In genomic region chr14:94008234-94008633, GRCh38 we compare ENCODE assay signal across 19 cellular contexts. TPM values are rescaled to one million over a fixed set of nuclear protein-coding genes. Genes with fewer than 3 reads are reported as not detected.
DNase-seq lines count a peak whose midpoint lies in the region; ATAC-seq, FAIRE-seq and TF ChIP-seq lines count a peak whose summit lies in the region.
"Had no signal": no experiment of that assay in that cellular context is flagged by ENCODE, and none has a peak within 500 bp of the region (broad histone marks: within the 10 kb centered on the region; RNA-seq: fewer than 3 reads in every experiment).

No MANE protein-coding gene starts in this region.

- H3K4me2 ChIP-seq in HepG2 (ENCODE audit: low read depth, low read length): no peak overlapping the region
- H3K4me2 ChIP-seq in K562 (ENCODE audit: insufficient read depth, low read length): no peak overlapping the region

- CTCF ChIA-PET in activated CD4-positive, alpha-beta T cell treated with anti-CD3 and anti-CD28 coated beads, Interleukin-2, amount 10 ng/mL, durations not matched to agents 7 days and 5 days (lab: Charles Lee): interaction anchor here (1.0 to 1.4 kb wide), 5 partner anchors 8 to 68 kb away, joined by 3 to 4 read pairs (median 3); partner anchors contain the start of gene OTUB2
- CTCF ChIA-PET in HepG2 (lab: Yijun Ruan, JAX; ENCODE audit: low intra/inter-chr PET ratio, low total read pairs): no interaction called here
- CTCF ChIA-PET in K562 (lab: Yijun Ruan, JAX; ENCODE audit: low intra/inter-chr PET ratio): no interaction called here

- ATAC-seq in HepG2 (no peak), right lobe of liver (no peak), K562 (no peak)

- H4K20me1 ChIP-seq in HepG2 (ENCODE audit: insufficient read depth, low read length) (no peaks in the 10 kb centered on the region), K562 (replicated peaks; ENCODE audit: control insufficient read depth, insufficient read depth, low read length) (no peaks in the 10 kb centered on the region; the same call in 1 of the 2 replicates)

- H3K36me3 ChIP-seq in HepG2 (replicated peaks in 1 of 2; ENCODE audit: control insufficient read depth in 1 of 2, insufficient read depth in 2 of 2, low read length in 2 of 2): no peaks in the 10 kb centered on the region
- H3K36me3 ChIP-seq in right lobe of liver: no peaks in the 10 kb centered on the region
- H3K36me3 ChIP-seq in K562 (ENCODE audit: control insufficient read depth, insufficient read depth, low read length): no peaks in the 10 kb centered on the region
- no peaks in the 10 kb centered on the region for H3K36me3 ChIP-seq in suprapubic skin

- no peaks in the 10 kb centered on the region for H3K9me3 ChIP-seq in HepG2 (ENCODE audit: low read length)
- no peaks in the 10 kb centered on the region for H3K9me3 ChIP-seq in right lobe of liver
- no peaks in the 10 kb centered on the region for H3K9me3 ChIP-seq in K562 (replicated peaks; ENCODE audit: control insufficient read depth, insufficient read depth, low read depth, low read length)
- no peaks in the 10 kb centered on the region for H3K9me3 ChIP-seq in suprapubic skin

- 44% methylated on average over 3 of the region's 3 CpGs for WGBS in HepG2 (ENCODE audit: low lambda C conversion rate)
- no CpG with 5 or more reads among the region's 3 CpGs for WGBS in right lobe of liver (ENCODE audit: insufficient coverage, low coverage, low lambda C conversion rate, missing lambda C conversion rate)
- WGBS in K562 (ENCODE audit: insufficient coverage, low coverage, missing lambda C conversion rate): 6% methylated on average over 3 of the region's 3 CpGs
- 77% methylated on average over 3 of the region's 3 CpGs for WGBS in suprapubic skin

- H3K4me3 Mint-ChIP-seq in activated CD4-positive, alpha-beta T cell treated with anti-CD3 and anti-CD28 coated beads, Interleukin-2, amount 10 ng/mL, durations not matched to agents 7 days and 5 days: no peak overlapping the region
- H3K4me3 Mint-ChIP-seq: IgD-negative memory B cell had no signal

- DNase-seq in activated CD4-positive, alpha-beta T cell treated with anti-CD3 and anti-CD28 coated beads, Interleukin-2, amount 10 ng/mL, durations not matched to agents 7 days and 5 days: peak; percentile 61
- no peak for DNase-seq in activated CD4-positive, alpha-beta T cell treated with anti-CD3 and anti-CD28 coated beads for 48 hours
- no peak for DNase-seq in HepG2 (ENCODE audit: low spot score)
- DNase-seq in right lobe of liver: no peak
- no peak for DNase-seq in K562 (ENCODE audit: extremely low read depth in 1 of 4, low spot score in 3 of 4)
- DNase-seq in DMS153 treated with DMSO at 0.1 percent for 48 hours (lab: John Stamatoyannopoulos, UW; ENCODE audit: unreplicated experiment): no peak
- no peak for DNase-seq in occipital lobe (lab: John Stamatoyannopoulos, UW)
- DNase-seq in suprapubic skin (ENCODE audit: low spot score in 2 of 2): no peak
- DNase-seq: 8988T, Calu3, NCI-H187 treated with DMSO at 0.1 percent for 48 hours, NCI-H446 treated with DMSO at 0.1 percent for 48 hours, OCI-M1 had no signal

- TF ChIP-seq POLR2A in HepG2 (IDR thresholded peaks at IDR 0.05; ENCODE audit: insufficient read depth in 1 of 2, low read depth in 2 of 2, low read length in 2 of 2): no peak
- TF ChIP-seq POLR2A in right lobe of liver (IDR thresholded peaks at IDR 0.05): no peak
- TF ChIP-seq POLR2A in K562 (conservative IDR thresholded peaks at IDR 0.05): no peak
- no peak for TF ChIP-seq POLR2A in suprapubic skin (IDR thresholded peaks at IDR 0.05)

- no peaks in the 10 kb centered on the region for H3K79me2 ChIP-seq in HepG2 (ENCODE audit: insufficient read depth, low read length)
- H3K79me2 ChIP-seq in K562 (ENCODE audit: control insufficient read depth, insufficient read depth, low read length): no peaks in the 10 kb centered on the region

- in situ Hi-C loops in HepG2 (cut with HindIII; ENCODE audit: extremely low pct_ligation_motif_present, low pct_unique_long_range_greater_than_20kb) (no loop called here), K562 (cut with MboI) (no loop called here)

- H3K27ac Mint-ChIP-seq in activated CD4-positive, alpha-beta T cell treated with anti-CD3 and anti-CD28 coated beads, Interleukin-2, amount 10 ng/mL, durations not matched to agents 7 days and 5 days: peak overlapping the region; percentile 51
- H3K27ac Mint-ChIP-seq: IgD-negative memory B cell had no signal

- H3K9me1 ChIP-seq in K562 (ENCODE audit: control insufficient read depth, insufficient read depth, low read length): no peaks in the 10 kb centered on the region

- TF ChIP-seq CTCF in HepG2 (CRISPR knock-in tag; IDR thresholded peaks at IDR 0.05) (no peak), right lobe of liver (IDR thresholded peaks at IDR 0.05) (no peak), K562 (IDR thresholded peaks at IDR 0.05 in 2 of 3, conservative IDR thresholded peaks at IDR 0.05 in 1 of 3; ENCODE audit: insufficient read depth in 2 of 3, low read depth in 1 of 3, low read length in 3 of 3) (no peak), suprapubic skin (IDR thresholded peaks at IDR 0.05) (no peak)

- H3K27me3 ChIP-seq in HepG2 (ENCODE audit: control insufficient read depth in 1 of 2, insufficient read depth in 2 of 2, low read length in 2 of 2): no peaks in the 10 kb centered on the region; a peak in 1 of 5 replicates
- H3K27me3 ChIP-seq in right lobe of liver: no peaks in the 10 kb centered on the region
- H3K27me3 ChIP-seq in K562 (ENCODE audit: control insufficient read depth in 2 of 2, insufficient read depth in 2 of 2, low read length in 2 of 2): peaks cover 2 to 8% of the 10 kb centered on the region in 2 experiments; a peak in 4 of 5 replicates
- H3K27me3 ChIP-seq in suprapubic skin: peaks cover 11% of the 10 kb centered on the region

- H3K4me1 ChIP-seq in HepG2 (ENCODE audit: insufficient read depth, low read length) (peaks cover 48% of the 10 kb centered on the region), right lobe of liver (no peaks in the 10 kb centered on the region), K562 (replicated peaks in 1 of 2; ENCODE audit: control insufficient read depth in 2 of 2, insufficient read depth in 2 of 2, low read length in 2 of 2) (no peaks in the 10 kb centered on the region), suprapubic skin (no peaks in the 10 kb centered on the region)

- TF ChIP-seq RAD21 in HepG2 (CRISPR knock-in tag; IDR thresholded peaks at IDR 0.05) (no peak), K562 (CRISPR knock-in tag; conservative IDR thresholded peaks at IDR 0.05 in 1 of 2, IDR thresholded peaks at IDR 0.05 in 1 of 2) (no peak)

- POLR2A ChIA-PET in activated CD4-positive, alpha-beta T cell treated with anti-CD3 and anti-CD28 coated beads, Interleukin-2, amount 10 ng/mL, durations not matched to agents 7 days and 5 days (lab: Charles Lee): no interaction called here
- POLR2A ChIA-PET in HepG2 (lab: Yijun Ruan, JAX): no interaction called here
- POLR2A ChIA-PET in K562 (lab: Yijun Ruan, JAX): no interaction called here

- H3K27ac ChIP-seq in HepG2 (ENCODE audit: extremely low read length, insufficient read depth, low read length) (no peak overlapping the region), right lobe of liver (no peak overlapping the region), K562 (ENCODE audit: extremely low read depth, low read depth, low read length) (no peak overlapping the region), suprapubic skin (no peak overlapping the region)

- FAIRE-seq in HepG2 (lab: Jason Lieb, UNC) (no peak), K562 (lab: Jason Lieb, UNC) (no peak)
- FAIRE-seq: H54 had no signal

- H3K4me3 ChIP-seq in HepG2 (replicated peaks in 1 of 3; ENCODE audit: insufficient read depth in 1 of 3, low read depth in 2 of 3, low read length in 3 of 3): no peak overlapping the region
- no peak overlapping the region for H3K4me3 ChIP-seq in right lobe of liver
- no peak overlapping the region for H3K4me3 ChIP-seq in K562
- no peak overlapping the region for H3K4me3 ChIP-seq in suprapubic skin

- peaks cover 69% of the 10 kb centered on the region for H3K4me1 Mint-ChIP-seq in activated CD4-positive, alpha-beta T cell treated with anti-CD3 and anti-CD28 coated beads, Interleukin-2, amount 10 ng/mL, durations not matched to agents 7 days and 5 days

- H3K27me3 Mint-ChIP-seq in activated CD4-positive, alpha-beta T cell treated with anti-CD3 and anti-CD28 coated beads, Interleukin-2, amount 10 ng/mL, durations not matched to agents 7 days and 5 days: peaks cover 8% of the 10 kb centered on the region
- H3K27me3 Mint-ChIP-seq: CD4-positive, alpha-beta memory T cell had no signal

- no peak overlapping the region for H3K9ac ChIP-seq in HepG2 (ENCODE audit: insufficient read depth, low read depth, low read length)
- H3K9ac ChIP-seq in K562 (ENCODE audit: insufficient read depth in 1 of 2, low read depth in 2 of 2, low read length in 2 of 2): no peak overlapping the region

- no peak overlapping the region for H2AFZ ChIP-seq in HepG2 (ENCODE audit: low read length)
- H2AFZ ChIP-seq in K562 (ENCODE audit: low read depth, low read length): no peak overlapping the region

- BruUV-seq in HepG2 (replicated peaks; lab: Mats Ljungman, UMichigan) (no TSS peak), K562 (replicated peaks; lab: Mats Ljungman, UMichigan) (no TSS peak)

- TF ChIP-seq EP300 in HepG2 (IDR thresholded peaks at IDR 0.05; ENCODE audit: low read depth in 2 of 2, low read length in 2 of 2) (no peak), HepG2 (CRISPR knock-in tag; IDR thresholded peaks at IDR 0.05; ENCODE audit: borderline replicate concordance) (no peak), K562 (IDR thresholded peaks at IDR 0.05; ENCODE audit: low read length) (no peak), suprapubic skin (IDR thresholded peaks at IDR 0.05) (no peak)

- intact Hi-C loops in HepG2 (cut with micrococcal nuclease; ENCODE audit: unreplicated experiment) (no loop called here), right lobe of liver (cut with DNase I) (no loop called here), K562 (cut with micrococcal nuclease) (no loop called here)

- H3K36me3 Mint-ChIP-seq in activated CD4-positive, alpha-beta T cell treated with anti-CD3 and anti-CD28 coated beads, Interleukin-2, amount 10 ng/mL, durations not matched to agents 7 days and 5 days (ENCODE audit: low read depth): no peaks in the 10 kb centered on the region
- H3K36me3 Mint-ChIP-seq: CD4-positive, alpha-beta memory T cell had no signal

- H3K9me3 Mint-ChIP-seq in activated CD4-positive, alpha-beta T cell treated with anti-CD3 and anti-CD28 coated beads, Interleukin-2, amount 10 ng/mL, durations not matched to agents 7 days and 5 days: no peaks in the 10 kb centered on the region
- H3K9me3 Mint-ChIP-seq: CD4-positive, alpha-beta memory T cell; IgD-negative memory B cell had no signal

RNA-seq across cellular contexts. Expression of gene CCDC197, which starts 11.1 kb away (rescaled TPM):
- total RNA-seq in activated CD4-positive, alpha-beta T cell treated with anti-CD3 and anti-CD28 coated beads, Interleukin-2, amount 10 ng/mL, durations not matched to agents 7 days and 5 days: not detected
- total RNA-seq in HepG2 (2016; rRNA removed; fragmentation: Illumina TruSeq; extraction: Trizol) (0.11 TPM in 1 of 2 replicates, not detected in the other), right lobe of liver (not detected), K562 (2014; rRNA removed) (not detected in 2 replicates), K562 (2014; rRNA removed; fragmentation: Illumina TruSeq; extraction: Trizol) (not detected in 2 replicates), K562 (2015; rRNA removed; fragmentation: Illumina TruSeq; extraction: Trizol) (not detected in 2 replicates), K562 (2021) (not detected in 2 replicates), occipital lobe (not detected), suprapubic skin (not detected)
- not detected in 2 replicates for total RNA-seq in HepG2 (2016; cell fraction: cytosol; rRNA removed; fragmentation: Illumina TruSeq; extraction: Trizol; ENCODE audit: low read depth)
- total RNA-seq in HepG2 (2016; cell fraction: insoluble cytoplasmic fraction; rRNA removed; fragmentation: Illumina TruSeq; extraction: Trizol): not detected in 2 replicates
- total RNA-seq in HepG2 (2016; cell fraction: membrane; rRNA removed; fragmentation: Illumina TruSeq; extraction: Trizol): not detected in 2 replicates
- not detected in 2 replicates for total RNA-seq in HepG2 (2016; cell fraction: nucleus; rRNA removed; fragmentation: Illumina TruSeq; extraction: Trizol)
- polyA plus RNA-seq in HepG2 (2011; rRNA removed) (0.13 TPM in 1 of 2 replicates, not detected in the other), K562 (2011; rRNA removed) (not detected in 2 replicates), K562 (2014; fragmentation: Illumina TruSeq; extraction: Trizol) (not detected in 2 replicates), K562 (2014; fragmentation: Nextera tagmentation; extraction: Ambion mirVana) (not detected), K562 (2014; rRNA removed) (not detected in 2 replicates)
- not detected in 2 replicates for polyA plus RNA-seq in HepG2 (2011; cell fraction: cytosol; rRNA removed)
- 0.17 TPM in 1 of 2 replicates, not detected in the other for polyA plus RNA-seq in HepG2 (2011; cell fraction: nucleus; rRNA removed)
- polyA plus RNA-seq in HepG2 (2012): 0.11 TPM in 1 of 2 replicates, not detected in the other
- polyA plus RNA-seq in HepG2 (2016; cell fraction: cytosol; fragmentation: Illumina TruSeq; extraction: Trizol; ENCODE audit: low read depth): not detected in 2 replicates
- not detected in 2 replicates for polyA plus RNA-seq in HepG2 (2016; cell fraction: insoluble cytoplasmic fraction; fragmentation: Illumina TruSeq; extraction: Trizol; ENCODE audit: low read depth)
- polyA plus RNA-seq in HepG2 (2016; cell fraction: membrane; fragmentation: Illumina TruSeq; extraction: Trizol; ENCODE audit: low read depth): 0.16 TPM in 1 of 2 replicates, not detected in the other
- 0.33 TPM in 1 of 2 replicates, not detected in the other for polyA plus RNA-seq in HepG2 (2016; cell fraction: nucleus; fragmentation: Illumina TruSeq; extraction: Trizol; ENCODE audit: insufficient read depth, low read depth)
- 0.20 TPM in 1 of 2 replicates, not detected in the other for polyA minus RNA-seq in HepG2 (2011; rRNA and poly(A)+ RNA removed; ENCODE audit: low replicate concordance)
- polyA minus RNA-seq in HepG2 (2011; cell fraction: cytosol; rRNA and poly(A)+ RNA removed): not detected in 2 replicates
- not detected in 2 replicates for polyA minus RNA-seq in HepG2 (2011; cell fraction: nucleus; rRNA and poly(A)+ RNA removed)
- not detected in 2 replicates for total RNA-seq in K562 (2011; cell fraction: chromatin; rRNA removed; ENCODE audit: low replicate concordance)
- total RNA-seq in K562 (2011; cell fraction: nucleolus; rRNA removed): not detected in 2 replicates
- total RNA-seq in K562 (2011; cell fraction: nucleoplasm; rRNA removed): not detected in 2 replicates
- not detected in 2 replicates for polyA plus RNA-seq in K562 (2011; cell fraction: cytosol; rRNA removed)
- polyA plus RNA-seq in K562 (2011; cell fraction: nucleus; rRNA removed): not detected in 2 replicates
- polyA plus RNA-seq in K562 (2012): not detected in 2 replicates
- polyA minus RNA-seq in K562 (2011; rRNA and poly(A)+ RNA removed): not detected in 2 replicates
- polyA minus RNA-seq in K562 (2011; cell fraction: cytosol; rRNA and poly(A)+ RNA removed): not detected in 2 replicates
- not detected in 2 replicates for polyA minus RNA-seq in K562 (2011; cell fraction: nucleus; rRNA and poly(A)+ RNA removed)
- total RNA-seq: Calu3; CD4-positive, alpha-beta memory T cell; HT-29; RPMI7951 had no signal
- polyA plus RNA-seq: BJ; CD4-positive, alpha-beta memory T cell; IgD-negative memory B cell had no signal

RNA-seq across cellular contexts. Expression of gene OTUB2, which starts 17.9 kb away (rescaled TPM):
- 1 to 10 TPM; 2.3 to 2.4 TPM for total RNA-seq in activated CD4-positive, alpha-beta T cell treated with anti-CD3 and anti-CD28 coated beads, Interleukin-2, amount 10 ng/mL, durations not matched to agents 7 days and 5 days
- 2.2 and 2.4 TPM in 2 replicates for total RNA-seq in HepG2 (2016; rRNA removed; fragmentation: Illumina TruSeq; extraction: Trizol)
- 0.30 and 0.44 TPM in 2 replicates for total RNA-seq in HepG2 (2016; cell fraction: cytosol; rRNA removed; fragmentation: Illumina TruSeq; extraction: Trizol; ENCODE audit: low read depth)
- 1.8 and 1.9 TPM in 2 replicates for total RNA-seq in HepG2 (2016; cell fraction: insoluble cytoplasmic fraction; rRNA removed; fragmentation: Illumina TruSeq; extraction: Trizol)
- 1.2 and 1.4 TPM in 2 replicates for total RNA-seq in HepG2 (2016; cell fraction: membrane; rRNA removed; fragmentation: Illumina TruSeq; extraction: Trizol)
- total RNA-seq in HepG2 (2016; cell fraction: nucleus; rRNA removed; fragmentation: Illumina TruSeq; extraction: Trizol): 2.6 and 3.1 TPM in 2 replicates
- 2.4 and 3.0 TPM in 2 replicates for polyA plus RNA-seq in HepG2 (2011; rRNA removed)
- 2.3 and 2.6 TPM in 2 replicates for polyA plus RNA-seq in HepG2 (2011; cell fraction: cytosol; rRNA removed)
- polyA plus RNA-seq in HepG2 (2011; cell fraction: nucleus; rRNA removed): 3.9 and 4.1 TPM in 2 replicates
- polyA plus RNA-seq in HepG2 (2012): 1.4 and 1.9 TPM in 2 replicates
- polyA plus RNA-seq in HepG2 (2016; cell fraction: cytosol; fragmentation: Illumina TruSeq; extraction: Trizol; ENCODE audit: low read depth): 0.21 and 0.70 TPM in 2 replicates
- polyA plus RNA-seq in HepG2 (2016; cell fraction: insoluble cytoplasmic fraction; fragmentation: Illumina TruSeq; extraction: Trizol; ENCODE audit: low read depth): 2.0 and 2.3 TPM in 2 replicates
- polyA plus RNA-seq in HepG2 (2016; cell fraction: membrane; fragmentation: Illumina TruSeq; extraction: Trizol; ENCODE audit: low read depth): 0.58 and 1.0 TPM in 2 replicates
- polyA plus RNA-seq in HepG2 (2016; cell fraction: nucleus; fragmentation: Illumina TruSeq; extraction: Trizol; ENCODE audit: insufficient read depth, low read depth): 2.1 and 2.3 TPM in 2 replicates
- polyA minus RNA-seq in HepG2 (2011; rRNA and poly(A)+ RNA removed; ENCODE audit: low replicate concordance): 0.49 and 8.2 TPM in 2 replicates
- polyA minus RNA-seq in HepG2 (2011; cell fraction: cytosol; rRNA and poly(A)+ RNA removed): 3.3 and 4.7 TPM in 2 replicates
- 10.0 and 11.3 TPM in 2 replicates for polyA minus RNA-seq in HepG2 (2011; cell fraction: nucleus; rRNA and poly(A)+ RNA removed)
- total RNA-seq in right lobe of liver: 1 to 10 TPM in 2 of 6 experiments, under 1 TPM in 4; 0.59 to 3.7 (median 0.85) TPM
- total RNA-seq in K562 (2011; cell fraction: chromatin; rRNA removed; ENCODE audit: low replicate concordance): 0.12 and 0.72 TPM in 2 replicates
- 0.26 and 1.0 TPM in 2 replicates for total RNA-seq in K562 (2011; cell fraction: nucleolus; rRNA removed)
- 0.22 and 0.38 TPM in 2 replicates for total RNA-seq in K562 (2011; cell fraction: nucleoplasm; rRNA removed)
- 0.23 and 0.24 TPM in 2 replicates for total RNA-seq in K562 (2014; rRNA removed)
- total RNA-seq in K562 (2014; rRNA removed; fragmentation: Illumina TruSeq; extraction: Trizol): 0.07 and 0.35 TPM in 2 replicates
- total RNA-seq in K562 (2015; rRNA removed; fragmentation: Illumina TruSeq; extraction: Trizol): 0.11 and 0.15 TPM in 2 replicates
- 0.31 and 0.34 TPM in 2 replicates for total RNA-seq in K562 (2021)
- polyA plus RNA-seq in K562 (2011; rRNA removed): 0.11 and 0.20 TPM in 2 replicates
- polyA plus RNA-seq in K562 (2011; cell fraction: cytosol; rRNA removed): 0.09 and 0.12 TPM in 2 replicates
- 0.18 and 0.33 TPM in 2 replicates for polyA plus RNA-seq in K562 (2011; cell fraction: nucleus; rRNA removed)
- 0.21 and 0.28 TPM in 2 replicates for polyA plus RNA-seq in K562 (2012)
- 0.15 and 0.21 TPM in 2 replicates for polyA plus RNA-seq in K562 (2014; fragmentation: Illumina TruSeq; extraction: Trizol)
- under 1 TPM; 0.01 to 0.08 TPM for polyA plus RNA-seq in K562 (2014; fragmentation: Nextera tagmentation; extraction: Ambion mirVana)
- 0.08 and 0.26 TPM in 2 replicates for polyA plus RNA-seq in K562 (2014; rRNA removed)
- polyA minus RNA-seq in K562 (2011; rRNA and poly(A)+ RNA removed): 0.18 and 0.46 TPM in 2 replicates
- 0.67 TPM in 1 of 2 replicates, not detected in the other for polyA minus RNA-seq in K562 (2011; cell fraction: cytosol; rRNA and poly(A)+ RNA removed)
- 0.22 and 0.40 TPM in 2 replicates for polyA minus RNA-seq in K562 (2011; cell fraction: nucleus; rRNA and poly(A)+ RNA removed)
- total RNA-seq in occipital lobe: 5.6 TPM
- 10 to 100 TPM in 3 of 4 donors, 1 to 10 TPM in 1; 7.2 to 35.5 (median 14.3) TPM for total RNA-seq in suprapubic skin

RNA-seq across cellular contexts. Expression of gene ASB2, which starts 31.9 kb away (rescaled TPM):
- total RNA-seq in activated CD4-positive, alpha-beta T cell treated with anti-CD3 and anti-CD28 coated beads, Interleukin-2, amount 10 ng/mL, durations not matched to agents 7 days and 5 days: 10 to 100 TPM; 20.7 to 21.1 TPM
- total RNA-seq in HepG2 (2016; rRNA removed; fragmentation: Illumina TruSeq; extraction: Trizol) (0.46 and 0.82 TPM in 2 replicates), right lobe of liver (under 1 TPM; 0.20 to 0.59 (median 0.28) TPM), K562 (2014; rRNA removed) (not detected in 2 replicates), K562 (2014; rRNA removed; fragmentation: Illumina TruSeq; extraction: Trizol) (not detected in 2 replicates), K562 (2015; rRNA removed; fragmentation: Illumina TruSeq; extraction: Trizol) (not detected in 2 replicates), K562 (2021) (not detected in 2 replicates), occipital lobe (not detected), suprapubic skin (1 to 10 TPM in 2 of 4 donors, under 1 TPM in 2; 0.79 to 2.5 (median 0.95) TPM)
- total RNA-seq in HepG2 (2016; cell fraction: cytosol; rRNA removed; fragmentation: Illumina TruSeq; extraction: Trizol; ENCODE audit: low read depth): 0.26 and 0.40 TPM in 2 replicates
- 0.62 and 0.93 TPM in 2 replicates for total RNA-seq in HepG2 (2016; cell fraction: insoluble cytoplasmic fraction; rRNA removed; fragmentation: Illumina TruSeq; extraction: Trizol)
- total RNA-seq in HepG2 (2016; cell fraction: membrane; rRNA removed; fragmentation: Illumina TruSeq; extraction: Trizol): 0.37 and 0.83 TPM in 2 replicates
- 1.1 and 1.3 TPM in 2 replicates for total RNA-seq in HepG2 (2016; cell fraction: nucleus; rRNA removed; fragmentation: Illumina TruSeq; extraction: Trizol)
- polyA plus RNA-seq in HepG2 (2011; rRNA removed) (4.1 and 4.5 TPM in 2 replicates), K562 (2011; rRNA removed) (not detected in 2 replicates), K562 (2014; fragmentation: Illumina TruSeq; extraction: Trizol) (not detected in 2 replicates), K562 (2014; fragmentation: Nextera tagmentation; extraction: Ambion mirVana) (not detected), K562 (2014; rRNA removed) (not detected in 2 replicates)
- 4.5 and 6.1 TPM in 2 replicates for polyA plus RNA-seq in HepG2 (2011; cell fraction: cytosol; rRNA removed)
- 9.6 and 13.9 TPM in 2 replicates for polyA plus RNA-seq in HepG2 (2011; cell fraction: nucleus; rRNA removed)
- 0.48 and 0.80 TPM in 2 replicates for polyA plus RNA-seq in HepG2 (2012)
- 0.21 and 0.37 TPM in 2 replicates for polyA plus RNA-seq in HepG2 (2016; cell fraction: cytosol; fragmentation: Illumina TruSeq; extraction: Trizol; ENCODE audit: low read depth)
- 0.58 and 0.71 TPM in 2 replicates for polyA plus RNA-seq in HepG2 (2016; cell fraction: insoluble cytoplasmic fraction; fragmentation: Illumina TruSeq; extraction: Trizol; ENCODE audit: low read depth)
- polyA plus RNA-seq in HepG2 (2016; cell fraction: membrane; fragmentation: Illumina TruSeq; extraction: Trizol; ENCODE audit: low read depth): 0.35 and 0.43 TPM in 2 replicates
- polyA plus RNA-seq in HepG2 (2016; cell fraction: nucleus; fragmentation: Illumina TruSeq; extraction: Trizol; ENCODE audit: insufficient read depth, low read depth): 1.0 and 1.6 TPM in 2 replicates
- 14.4 TPM in 1 of 2 replicates, not detected in the other for polyA minus RNA-seq in HepG2 (2011; rRNA and poly(A)+ RNA removed; ENCODE audit: low replicate concordance)
- 3.1 and 3.4 TPM in 2 replicates for polyA minus RNA-seq in HepG2 (2011; cell fraction: cytosol; rRNA and poly(A)+ RNA removed)
- 3.7 and 6.6 TPM in 2 replicates for polyA minus RNA-seq in HepG2 (2011; cell fraction: nucleus; rRNA and poly(A)+ RNA removed)
- total RNA-seq in K562 (2011; cell fraction: chromatin; rRNA removed; ENCODE audit: low replicate concordance): not detected in 2 replicates
- not detected in 2 replicates for total RNA-seq in K562 (2011; cell fraction: nucleolus; rRNA removed)
- not detected in 2 replicates for total RNA-seq in K562 (2011; cell fraction: nucleoplasm; rRNA removed)
- not detected in 2 replicates for polyA plus RNA-seq in K562 (2011; cell fraction: cytosol; rRNA removed)
- not detected in 2 replicates for polyA plus RNA-seq in K562 (2011; cell fraction: nucleus; rRNA removed)
- 0.12 TPM in 1 of 2 replicates, not detected in the other for polyA plus RNA-seq in K562 (2012)
- polyA minus RNA-seq in K562 (2011; rRNA and poly(A)+ RNA removed): not detected in 2 replicates
- not detected in 2 replicates for polyA minus RNA-seq in K562 (2011; cell fraction: cytosol; rRNA and poly(A)+ RNA removed)
- not detected in 2 replicates for polyA minus RNA-seq in K562 (2011; cell fraction: nucleus; rRNA and poly(A)+ RNA removed)

Comparison
In these comparisons a context has a peak if more than half of its experiments do, and no peak if none do; other contexts are left out.
1. RNA of gene ASB2, which starts 31.9 kb away (total RNA-seq): 20.7 to 21.1 TPM in activated CD4-positive, alpha-beta T cell treated with anti-CD3 and anti-CD28 coated beads, Interleukin-2, amount 10 ng/mL, durations not matched to agents 7 days and 5 days; 0.79 to 2.5 TPM in suprapubic skin, 0.26 to 1.3 TPM in HepG2, 0.20 to 0.59 TPM in right lobe of liver, not detected in K562 and not detected in occipital lobe (single experiment); every median in the first group is over 4 times any median in the second.